ENCODE assay signal across 14 cellular contexts in genomic region chr18:26545737-26546136, GRCh38. TPM values are rescaled to one million over a fixed set of nuclear protein-coding genes. Genes with fewer than 3 reads are reported as not detected.
A peak's percentile ranks its signal among the peaks of the same experiment; 100 is the strongest.
DNase-seq lines count a peak whose midpoint lies in the region; ATAC-seq, FAIRE-seq and TF ChIP-seq lines count a peak whose summit lies in the region.
"Had no signal": no experiment of that assay in that cellular context is flagged by ENCODE, and none has a peak within 500 bp of the region (broad histone marks: within the 10 kb centered on the region; RNA-seq: fewer than 3 reads in every experiment).

No MANE protein-coding gene starts in this region.

- peaks cover 16% of the 10 kb centered on the region for H3K4me1 ChIP-seq in iPS-18a (ENCODE audit: control insufficient read depth, low read depth, low read length)

- no peaks in the 10 kb centered on the region for H3K36me3 Mint-ChIP-seq in natural killer cell
- H3K36me3 Mint-ChIP-seq in natural killer cell treated with Interleukin-12 subunit alpha and Interleukin-12 subunit beta and Interleukin-15 and Interleukin-18, amount 100 ng/mL, for 72 hours = no peaks in the 10 kb centered on the region
- peaks cover 3% of the 10 kb centered on the region for H3K36me3 Mint-ChIP-seq in activated naive CD4-positive, alpha-beta T cell treated with anti-CD3 and anti-CD28 coated beads for 36 hours (ENCODE audit: low read depth)

- CTCF ChIA-PET in activated naive CD4-positive, alpha-beta T cell treated with anti-CD3 and anti-CD28 coated beads for 36 hours (lab: Charles Lee) = interaction anchor here (0.6 to 0.7 kb wide), 2 partner anchors 23 to 585 kb away, joined by 3 read pairs; no protein-coding TSS in a partner anchor

- peak overlapping the region; percentile 65 for H3K4me3 ChIP-seq in astrocyte of the cerebellum (ENCODE audit: low read depth, low read length)
- peak overlapping the region; percentile 56 for H3K4me3 ChIP-seq in iPS-18a (ENCODE audit: low read length)
- H3K4me3 ChIP-seq: thoracic aorta had no signal

- peaks cover 0 to 6% of the 10 kb centered on the region in 2 donors for H3K27me3 Mint-ChIP-seq in natural killer cell (ENCODE audit: low read depth in 2 of 2)
- peaks cover 0 to 3% of the 10 kb centered on the region in 2 donors for H3K27me3 Mint-ChIP-seq in natural killer cell treated with Interleukin-12 subunit alpha and Interleukin-12 subunit beta and Interleukin-15 and Interleukin-18, amount 100 ng/mL, for 72 hours
- H3K27me3 Mint-ChIP-seq in activated naive CD4-positive, alpha-beta T cell treated with anti-CD3 and anti-CD28 coated beads for 36 hours (ENCODE audit: low read depth) = peaks cover 17% of the 10 kb centered on the region

- H3K36me3 ChIP-seq in iPS-18a (ENCODE audit: control insufficient read depth, low read depth, low read length) = no peaks in the 10 kb centered on the region
- H3K36me3 ChIP-seq: thoracic aorta had no signal

- DNase-seq in natural killer cell = no peak
- DNase-seq in natural killer cell treated with Interleukin-12 subunit alpha and Interleukin-12 subunit beta and Interleukin-15 and Interleukin-18, amount 100 ng/mL, for 72 hours (ENCODE audit: low spot score) = no peak
- no peak for DNase-seq in astrocyte of the cerebellum (ENCODE audit: low read depth)
- no peak for DNase-seq in HTR-8/SVneo (ENCODE audit: insufficient read length, low spot score)
- no peak for DNase-seq in stimulated activated naive CD8-positive, alpha-beta T cell treated with anti-CD3 and anti-CD28 coated beads, Interleukin-15, Interleukin-2, amounts not matched to agents 100 U/mL and 50 U/mL, for 24 hours
- DNase-seq in activated naive CD4-positive, alpha-beta T cell treated with anti-CD3 and anti-CD28 coated beads for 36 hours = no peak
- DNase-seq in NCI-H2227 (lab: John Stamatoyannopoulos, UW; ENCODE audit: unreplicated experiment) = no peak
- DNase-seq: GOT3; NCI-H1694 treated with DMSO at 0.1 percent for 48 hours; SHP77 treated with DMSO at 0.1 percent for 48 hours; stimulated activated CD4-positive, alpha-beta T cell treated with anti-CD3 and anti-CD28 coated beads, Interleukin-4, amount 100 ng/mL, for 1 hour had no signal

- TF ChIP-seq CTCF in natural killer cell (IDR thresholded peaks at IDR 0.05) = no peak
- TF ChIP-seq CTCF in astrocyte of the cerebellum (IDR thresholded peaks at IDR 0.05; ENCODE audit: low read depth, low read length, missing control alignments) = no peak

- intact Hi-C loops in natural killer cell (cut with micrococcal nuclease) = no loop called here
- intact Hi-C loops in activated naive CD4-positive, alpha-beta T cell treated with anti-CD3 and anti-CD28 coated beads for 36 hours (cut with micrococcal nuclease) = no loop called here

- H3K27ac ChIP-seq in iPS-18a (ENCODE audit: low read length) = no peak overlapping the region
- H3K27ac ChIP-seq: thoracic aorta had no signal

- peaks cover 51 to 52% of the 10 kb centered on the region in 2 donors for H3K4me1 Mint-ChIP-seq in natural killer cell
- H3K4me1 Mint-ChIP-seq in natural killer cell treated with Interleukin-12 subunit alpha and Interleukin-12 subunit beta and Interleukin-15 and Interleukin-18, amount 100 ng/mL, for 72 hours (ENCODE audit: low read depth in 2 of 2) = peaks cover 18 to 30% of the 10 kb centered on the region in 2 donors
- H3K4me1 Mint-ChIP-seq in activated naive CD4-positive, alpha-beta T cell treated with anti-CD3 and anti-CD28 coated beads for 36 hours (ENCODE audit: low read depth) = peaks cover 26% of the 10 kb centered on the region

- H3K27me3 ChIP-seq in iPS-18a (ENCODE audit: control insufficient read depth, insufficient read depth, low read length) = peaks cover 56% of the 10 kb centered on the region

- no peak overlapping the region for H3K9ac ChIP-seq in iPS-18a (ENCODE audit: low read length)

- H3K4me3 Mint-ChIP-seq in natural killer cell = peak overlapping the region; percentile 58
- H3K4me3 Mint-ChIP-seq in natural killer cell treated with Interleukin-12 subunit alpha and Interleukin-12 subunit beta and Interleukin-15 and Interleukin-18, amount 100 ng/mL, for 72 hours = no peak overlapping the region
- no peak overlapping the region for H3K4me3 Mint-ChIP-seq in activated naive CD4-positive, alpha-beta T cell treated with anti-CD3 and anti-CD28 coated beads for 36 hours

- in situ Hi-C loops in astrocyte of the cerebellum (cut with HindIII; ENCODE audit: low sequenced_read_pairs) = no loop called here

- no peak overlapping the region for H3K27ac Mint-ChIP-seq in natural killer cell
- no peak overlapping the region for H3K27ac Mint-ChIP-seq in natural killer cell treated with Interleukin-12 subunit alpha and Interleukin-12 subunit beta and Interleukin-15 and Interleukin-18, amount 100 ng/mL, for 72 hours
- no peak overlapping the region for H3K27ac Mint-ChIP-seq in activated naive CD4-positive, alpha-beta T cell treated with anti-CD3 and anti-CD28 coated beads for 36 hours

- no peaks in the 10 kb centered on the region for H3K9me3 ChIP-seq in iPS-18a (ENCODE audit: control insufficient read depth, low read depth, low read length)
- H3K9me3 ChIP-seq: thoracic aorta had no signal

- no peaks in the 10 kb centered on the region for H3K9me3 Mint-ChIP-seq in natural killer cell
- no peaks in the 10 kb centered on the region for H3K9me3 Mint-ChIP-seq in natural killer cell treated with Interleukin-12 subunit alpha and Interleukin-12 subunit beta and Interleukin-15 and Interleukin-18, amount 100 ng/mL, for 72 hours
- H3K9me3 Mint-ChIP-seq in activated naive CD4-positive, alpha-beta T cell treated with anti-CD3 and anti-CD28 coated beads for 36 hours = no peaks in the 10 kb centered on the region

- ATAC-seq in natural killer cell = no peak
- ATAC-seq in natural killer cell treated with Interleukin-12 subunit alpha and Interleukin-12 subunit beta and Interleukin-15 and Interleukin-18, amount 100 ng/mL, for 72 hours = no peak
- no peak for ATAC-seq in stimulated activated naive CD8-positive, alpha-beta T cell treated with anti-CD3 and anti-CD28 coated beads, Interleukin-15, Interleukin-2, amounts not matched to agents 100 U/mL and 50 U/mL, for 24 hours

- no peak for FAIRE-seq in HTR-8/SVneo (lab: Jason Lieb, UNC)
- FAIRE-seq: frontal cortex had no signal

RNA-seq across cellular contexts. Expression of gene KCTD1, which starts 2.6 kb away (rescaled TPM):
- total RNA-seq in natural killer cell = 1 to 10 TPM; 3.8 to 5.8 (median 5.7) TPM
- 1 to 10 TPM; 4.0 to 4.5 TPM for total RNA-seq in natural killer cell treated with Interleukin-12 subunit alpha and Interleukin-12 subunit beta and Interleukin-15 and Interleukin-18, amount 100 ng/mL, for 72 hours
- total RNA-seq in activated naive CD4-positive, alpha-beta T cell treated with anti-CD3 and anti-CD28 coated beads for 36 hours = 1 to 10 TPM; 1.7 to 1.9 TPM
